Comparison of ENCODE assay signal across 8 cellular contexts in genomic region chr15:65184944-65185717, GRCh38. TPM values are rescaled to one million over a fixed set of nuclear protein-coding genes. Genes with fewer than 3 reads are reported as not detected.
DNase-seq lines count a peak whose midpoint lies in the region; ATAC-seq, FAIRE-seq and TF ChIP-seq lines count a peak whose summit lies in the region.

Gene CLPX (minus strand): TSS chr15:65185342. CDS start chr15:65185153, 189 bp downstream.

- FAIRE-seq in GM12892 (lab: Jason Lieb, UNC): peak; percentile 90

- H3K4me3 Mint-ChIP-seq in T-cell: peak within 1 kb of the TSS; percentile 90 to 95 (median 93)

- H2BK12ac ChIP-seq in trophoblast cell (ENCODE audit: low read length): no peak within 1 kb of the TSS

- H3K4me1 Mint-ChIP-seq in T-cell: peaks cover 29 to 40% (median 34%) of the 10 kb centered on the region in 3 donors

- peaks cover 0 to 35% (median 18%) of the 10 kb centered on the region in 12 donors for H3K4me1 ChIP-seq in heart left ventricle
- no peaks in the 10 kb centered on the region for H3K4me1 ChIP-seq in trophoblast cell (ENCODE audit: control insufficient read depth in 1 of 2, insufficient read depth in 2 of 2, low read length in 2 of 2)
- peaks cover 0 to 37% (median 20%) of the 10 kb centered on the region in 4 donors for H3K4me1 ChIP-seq in tibial nerve

- peaks cover 13% of the 10 kb centered on the region for H3K79me2 ChIP-seq in trophoblast cell (ENCODE audit: control insufficient read depth, insufficient read depth, low read length, poor library complexity)

- no peaks in the 10 kb centered on the region for H3K9me3 Mint-ChIP-seq in T-cell

- TF ChIP-seq EP300 in tibial nerve (IDR thresholded peaks at IDR 0.05): peak; percentile 92 to 94

- peak within 1 kb of the TSS; percentile 86 for H2BK5ac ChIP-seq in trophoblast cell (ENCODE audit: low read depth, low read length, poor library complexity)

- peak within 1 kb of the TSS; percentile 77 for H2BK120ac ChIP-seq in trophoblast cell (ENCODE audit: insufficient read depth, low read length, poor library complexity)

- TF ChIP-seq CTCF in heart left ventricle (IDR thresholded peaks at IDR 0.05) (no peak), tibial nerve (IDR thresholded peaks at IDR 0.05) (peak in 1 of 5 experiments; percentile 43)

- H3K27ac ChIP-seq in adipose tissue (ENCODE audit: low read depth, low read length) (peak within 1 kb of the TSS; percentile 52), heart left ventricle (peak within 1 kb of the TSS; percentile 62 to 99 (median 96)), trophoblast cell (ENCODE audit: low read depth, low read length) (peak within 1 kb of the TSS; percentile 77), tibial nerve (peak within 1 kb of the TSS; percentile 96 to 98 (median 98))

- peak within 1 kb of the TSS; percentile 60 to 100 (median 86) for H3K4me3 ChIP-seq in heart left ventricle
- H3K4me3 ChIP-seq in trophoblast cell (ENCODE audit: low read depth, low read length): peak within 1 kb of the TSS; percentile 92
- H3K4me3 ChIP-seq in tibial nerve: peak within 1 kb of the TSS; percentile 73 to 92 (median 85)

- WGBS in adipose tissue, 3 donors: 0 to 1% (median 0%) methylated on average over 57 to 67 of the region's 67 CpGs
- 0 to 1% (median 0%) methylated on average over 30 to 67 of the region's 67 CpGs for WGBS in heart left ventricle, 4 donors
- no CpG with 5 or more reads among the region's 67 CpGs for WGBS in trophoblast cell (ENCODE audit: extremely low coverage, insufficient coverage, insufficient read length)
- 0% methylated on average over 38 to 48 of the region's 67 CpGs for WGBS in tibial nerve, 2 donors

- H3K18ac ChIP-seq in trophoblast cell (ENCODE audit: low read length): peak within 1 kb of the TSS; percentile 36

- H2AFZ ChIP-seq in trophoblast cell (ENCODE audit: insufficient read depth, low read length, poor library complexity): peak within 1 kb of the TSS; percentile 87

- H2AK5ac ChIP-seq in trophoblast cell (ENCODE audit: low read length): no peak within 1 kb of the TSS

- H3K4me2 ChIP-seq in trophoblast cell (ENCODE audit: low read length): peak within 1 kb of the TSS; percentile 77

- peak; percentile 86 for TF ChIP-seq POLR2A in GM12892 (IDR thresholded peaks at IDR 0.05; ENCODE audit: low read depth, low read length)
- TF ChIP-seq POLR2A in heart left ventricle (IDR thresholded peaks at IDR 0.05): peak in 1 of 2 donors; percentile 52
- peak; percentile 40 to 82 for TF ChIP-seq POLR2A in tibial nerve (IDR thresholded peaks at IDR 0.05)

- peak within 1 kb of the TSS; percentile 89 for H4K12ac ChIP-seq in trophoblast cell (ENCODE audit: low read depth, low read length)

- H3K36me3 ChIP-seq in heart left ventricle (peaks cover 0 to 14% (median 2%) of the 10 kb centered on the region in 9 donors), trophoblast cell (ENCODE audit: control insufficient read depth in 1 of 2, insufficient read depth in 2 of 2, low read length in 2 of 2) (peaks cover 2 to 7% of the 10 kb centered on the region in 2 experiments), tibial nerve (peaks cover 0 to 6% (median 0%) of the 10 kb centered on the region in 3 donors)

- H3K27ac Mint-ChIP-seq in T-cell: peak within 1 kb of the TSS; percentile 93 to 96

- H3K23ac ChIP-seq in trophoblast cell (ENCODE audit: low read length): no peak within 1 kb of the TSS

- H3K4ac ChIP-seq in trophoblast cell (ENCODE audit: low read depth, low read length): peak within 1 kb of the TSS; percentile 89

- H3K9me3 ChIP-seq in heart left ventricle (no peaks in the 10 kb centered on the region), trophoblast cell (ENCODE audit: insufficient read depth, low read depth, low read length) (no peaks in the 10 kb centered on the region), tibial nerve (no peaks in the 10 kb centered on the region)

- POLR2A ChIA-PET in T-cell (lab: Charles Lee): interaction anchor here (0.6 to 1.4 kb wide), 7 partner anchors 51 to 1012 kb away, joined by 3 to 16 read pairs (median 5); partner anchors contain the start of genes RNU5B-1 (in 2 of the 2) and PARP16 (in 1 of the 2)

- H3K79me1 ChIP-seq in trophoblast cell (ENCODE audit: low read length): peaks cover 10% of the 10 kb centered on the region

- peak within 1 kb of the TSS; percentile 91 for H3K14ac ChIP-seq in trophoblast cell (ENCODE audit: low read length)

- CTCF ChIA-PET in T-cell (lab: Charles Lee): interaction anchor here (0.6 to 1.3 kb wide), 13 partner anchors 13 to 1793 kb away, joined by 3 to 7 read pairs (median 4); partner anchors contain the start of genes PARP16 (in 1 of the 2), PDCD7 (in 1 of the 2) and RNU5B-1 (in 1 of the 2)

- peak; percentile 66 for ATAC-seq in HG02852 (IDR thresholded peaks at IDR 0.05; ENCODE audit: unreplicated experiment)
- peak; percentile 93 to 97 (median 95) for ATAC-seq in T-cell (replicated peaks in 1 of 4)
- ATAC-seq in heart left ventricle: peak; percentile 94 to 98 (median 96)

- intact Hi-C loops in heart left ventricle (cut with DNase I): loop anchor here in 6 of 10 donors (2.0 to 5.0 kb wide), 5 partner anchors 53 to 120 kb away; partner anchors contain the start of genes PARP16 (in 3 of the 6), PDCD7 (in 1 of the 6), RNU5A-1 (in 1 of the 6) and RNU5B-1 (in 1 of the 6)

- peaks cover 3% of the 10 kb centered on the region for H3K36me3 Mint-ChIP-seq in T-cell

- peak within 1 kb of the TSS; percentile 80 for H4K91ac ChIP-seq in trophoblast cell (ENCODE audit: low read depth, low read length)

- no peaks in the 10 kb centered on the region for H3K27me3 Mint-ChIP-seq in T-cell

- H3K27me3 ChIP-seq in heart left ventricle: no peaks in the 10 kb centered on the region
- H3K27me3 ChIP-seq in trophoblast cell (ENCODE audit: insufficient read depth, low read length): no peaks in the 10 kb centered on the region
- H3K27me3 ChIP-seq in tibial nerve: no peaks in the 10 kb centered on the region

- peak within 1 kb of the TSS; percentile 95 for H3K9ac ChIP-seq in trophoblast cell (ENCODE audit: low read length)

- H4K8ac ChIP-seq in trophoblast cell (ENCODE audit: low read depth, low read length): peak within 1 kb of the TSS; percentile 94

- DNase-seq in GM12892 (ENCODE audit: insufficient read length): peak; percentile 82
- peak; percentile 92 for DNase-seq in NCI-H146 (lab: John Stamatoyannopoulos, UW)
- peak; percentile 76 to 97 (median 92) for DNase-seq in T-cell
- DNase-seq in heart left ventricle: peak; percentile 92 to 96 (median 94)
- peak; percentile 98 to 99 for DNase-seq in trophoblast cell
- peak; percentile 81 to 85 for DNase-seq in tibial nerve (ENCODE audit: low spot score in 2 of 2)

RNA-seq across cellular contexts. Expression of gene CLPX, which starts in this region (rescaled TPM):
- 28.9 TPM for polyA plus RNA-seq in GM12892 (2012; ENCODE audit: missing spikeins)
- total RNA-seq in T-cell (10 to 100 TPM; 32.6 to 54.4 (median 51.1) TPM), heart left ventricle (10 to 100 TPM; 43.8 to 64.8 (median 57.2) TPM), tibial nerve (10 to 100 TPM; 29.5 to 96.7 (median 69.7) TPM)
- polyA plus RNA-seq in adipose tissue (10 to 100 TPM in 2 of 3 donors, 1 to 10 TPM in 1; 9.0 to 19.9 (median 13.4) TPM), heart left ventricle (10 to 100 TPM; 11.2 to 29.2 TPM)
- polyA plus RNA-seq in trophoblast cell (2013): 25.3 and 28.1 TPM in 2 replicates

Comparison
In these comparisons a context has a peak if more than half of its experiments do, and no peak if none do; other contexts are left out.
1. Peak in every context shown above with its lines: DNase-seq, ATAC-seq, H3K4me3 ChIP-seq and H3K27ac ChIP-seq.